In genomic region chr10:43293677-43294057, GRCh38 we compare ENCODE assay signal across 9 cellular contexts. TPM values are rescaled to one million over a fixed set of nuclear protein-coding genes. Genes with fewer than 3 reads are reported as not detected.
A peak's percentile ranks its signal among the peaks of the same experiment; 100 is the strongest.
DNase-seq lines count a peak whose midpoint lies in the region; ATAC-seq, FAIRE-seq and TF ChIP-seq lines count a peak whose summit lies in the region.
"Had no signal": no experiment of that assay in that cellular context is flagged by ENCODE, and none has a peak within 500 bp of the region (broad histone marks: within the 10 kb centered on the region; RNA-seq: fewer than 3 reads in every experiment).

No MANE protein-coding gene starts in this region.

- H2AFZ ChIP-seq in Loucy (ENCODE audit: low read length) = peak overlapping the region; percentile 68

- H3K9me3 ChIP-seq in Loucy (ENCODE audit: insufficient read depth, low read depth, low read length) = no peaks in the 10 kb centered on the region

- no peaks in the 10 kb centered on the region for H3F3A ChIP-seq in Loucy (ENCODE audit: low read depth)

- H3K9me2 ChIP-seq in Loucy (replicated peaks; ENCODE audit: low read depth, low read length) = no peaks in the 10 kb centered on the region

- H3K4me2 ChIP-seq in Loucy (ENCODE audit: low read depth, low read length, poor library complexity, severe bottlenecking) = peak overlapping the region; percentile 14

- TF ChIP-seq CTCF in Loucy (conservative IDR thresholded peaks at IDR 0.05; ENCODE audit: low read length) (no peak), bronchial epithelial cell (IDR thresholded peaks at IDR 0.05; ENCODE audit: insufficient read depth, low read length, severe bottlenecking) (no peak), foreskin keratinocyte (conservative IDR thresholded peaks at IDR 0.05) (no peak), GM20000 (IDR thresholded peaks at IDR 0.05; ENCODE audit: extremely low read depth, missing control alignments) (no peak)

- H3K36me3 Mint-ChIP-seq in stimulated activated naive CD8-positive, alpha-beta T cell treated with anti-CD3 and anti-CD28 coated beads, Interleukin-15, Interleukin-2, amounts not matched to agents 100 ng/mL and 50 ng/mL, for 24 hours (ENCODE audit: low read depth) = no peaks in the 10 kb centered on the region

- peak overlapping the region; percentile 42 for H3K27ac Mint-ChIP-seq in stimulated activated naive CD8-positive, alpha-beta T cell treated with anti-CD3 and anti-CD28 coated beads, Interleukin-15, Interleukin-2, amounts not matched to agents 100 ng/mL and 50 ng/mL, for 24 hours

- H3K4me1 ChIP-seq in Loucy (ENCODE audit: insufficient read depth, low read length, poor library complexity, severe bottlenecking) (peaks cover 16% of the 10 kb centered on the region), foreskin keratinocyte (no peaks in the 10 kb centered on the region)

- H3K4me3 Mint-ChIP-seq in stimulated activated naive CD8-positive, alpha-beta T cell treated with anti-CD3 and anti-CD28 coated beads, Interleukin-15, Interleukin-2, amounts not matched to agents 100 ng/mL and 50 ng/mL, for 24 hours = no peak overlapping the region

- H3K4me1 Mint-ChIP-seq in stimulated activated naive CD8-positive, alpha-beta T cell treated with anti-CD3 and anti-CD28 coated beads, Interleukin-15, Interleukin-2, amounts not matched to agents 100 ng/mL and 50 ng/mL, for 24 hours (ENCODE audit: low read depth) = peaks cover 36% of the 10 kb centered on the region

- H3K27me3 ChIP-seq in Loucy (ENCODE audit: insufficient read depth, low read length, poor library complexity, severe bottlenecking) (no peaks in the 10 kb centered on the region), bronchial epithelial cell (ENCODE audit: control insufficient read depth, insufficient read depth, low read length) (no peaks in the 10 kb centered on the region), foreskin keratinocyte (peaks cover 18% of the 10 kb centered on the region)

- no peak overlapping the region for H3K27ac ChIP-seq in foreskin keratinocyte
- H3K27ac ChIP-seq: RWPE1 had no signal

- H3K27me3 Mint-ChIP-seq in stimulated activated naive CD8-positive, alpha-beta T cell treated with anti-CD3 and anti-CD28 coated beads, Interleukin-15, Interleukin-2, amounts not matched to agents 100 ng/mL and 50 ng/mL, for 24 hours = no peaks in the 10 kb centered on the region

- no peak overlapping the region for H3K4me3 ChIP-seq in Loucy (ENCODE audit: low read length, poor library complexity, severe bottlenecking)
- no peak overlapping the region for H3K4me3 ChIP-seq in bronchial epithelial cell (ENCODE audit: low read depth, low read length)

- peak overlapping the region; percentile 2 for H3K9ac ChIP-seq in Loucy (ENCODE audit: low read depth, low read length, poor library complexity, severe bottlenecking)

- no peaks in the 10 kb centered on the region for H3K9me3 Mint-ChIP-seq in stimulated activated naive CD8-positive, alpha-beta T cell treated with anti-CD3 and anti-CD28 coated beads, Interleukin-15, Interleukin-2, amounts not matched to agents 100 ng/mL and 50 ng/mL, for 24 hours

- no peak for DNase-seq in stimulated activated naive CD8-positive, alpha-beta T cell treated with anti-CD3 and anti-CD28 coated beads, Interleukin-15, Interleukin-2, amounts not matched to agents 100 U/mL and 50 U/mL, for 24 hours
- DNase-seq in bronchial epithelial cell (ENCODE audit: low read depth) (no peak), foreskin keratinocyte (no peak), HuH-7 (ENCODE audit: low spot score) (no peak), GM20000 (ENCODE audit: low spot score) (no peak)
- DNase-seq: NCI-H748 treated with DMSO at 0.1 percent for 48 hours had no signal

- no peaks in the 10 kb centered on the region for H3K36me3 ChIP-seq in Loucy (ENCODE audit: insufficient read depth, low read length)
- no peaks in the 10 kb centered on the region for H3K36me3 ChIP-seq in bronchial epithelial cell (ENCODE audit: control insufficient read depth, insufficient read depth, low read length)

- H4K20me1 ChIP-seq in Loucy (ENCODE audit: insufficient read depth, low read length, poor library complexity, severe bottlenecking) = no peaks in the 10 kb centered on the region

- peak; percentile 47 for FAIRE-seq in bronchial epithelial cell (lab: Jason Lieb, UNC)

- ATAC-seq in stimulated activated naive CD8-positive, alpha-beta T cell treated with anti-CD3 and anti-CD28 coated beads, Interleukin-15, Interleukin-2, amounts not matched to agents 100 U/mL and 50 U/mL, for 24 hours = no peak
- ATAC-seq in foreskin keratinocyte = no peak

- no peaks in the 10 kb centered on the region for H3K79me2 ChIP-seq in Loucy (ENCODE audit: insufficient read depth, low read length)

RNA-seq across cellular contexts. Expression of gene RASGEF1A, which starts 26.8 kb away (rescaled TPM):
- total RNA-seq in bronchial epithelial cell (12.1 and 19.7 TPM in 2 replicates), foreskin keratinocyte (8.2 and 10.1 TPM in 2 replicates)
- polyA plus RNA-seq in foreskin keratinocyte = 4.7 and 5.8 TPM in 2 replicates
